In the genomic region with DNA sequence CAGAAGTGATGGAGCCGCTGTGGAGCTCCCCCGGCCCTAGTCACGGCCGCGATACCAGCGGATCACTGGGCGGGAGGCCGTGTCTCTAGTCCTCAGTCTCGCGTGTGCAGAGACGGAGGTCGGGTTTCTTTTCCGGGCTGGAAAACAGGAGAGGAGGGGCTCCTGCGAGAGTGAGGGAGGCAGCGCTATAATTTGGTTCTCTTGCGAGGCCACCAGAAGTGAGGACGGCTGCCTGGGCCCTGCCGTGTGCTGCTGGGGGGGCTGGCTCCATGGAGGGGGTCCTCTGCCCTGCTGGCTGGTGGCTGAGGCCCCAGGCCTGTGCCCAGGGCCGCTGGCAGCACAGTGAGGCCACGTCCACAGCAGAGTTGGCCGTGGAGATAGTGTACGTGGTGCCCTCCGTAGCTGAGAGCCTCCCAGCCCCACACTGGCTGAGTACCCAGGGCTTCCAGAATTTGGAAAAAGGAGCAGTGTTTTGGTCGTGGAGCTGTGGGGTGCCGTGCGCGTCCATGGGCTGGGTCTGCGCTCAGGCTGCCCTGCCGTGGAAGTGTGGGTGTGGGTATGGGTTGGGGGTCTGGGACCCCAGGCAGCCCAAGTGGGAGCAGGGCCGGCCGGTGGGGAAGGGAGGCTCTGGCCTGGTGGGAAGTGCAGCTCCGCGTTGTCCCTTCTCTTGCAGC, we compare ENCODE assay signal across 9 cellular contexts. TPM values are rescaled to one million over a fixed set of nuclear protein-coding genes. Genes with fewer than 3 reads are reported as not detected.
A peak's percentile ranks its signal among the peaks of the same experiment; 100 is the strongest.
DNase-seq lines count a peak whose midpoint lies in the region; ATAC-seq, FAIRE-seq and TF ChIP-seq lines count a peak whose summit lies in the region.
"Had no signal": no experiment of that assay in that cellular context is flagged by ENCODE, and none has a peak within 500 bp of the region (broad histone marks: within the 10 kb centered on the region; RNA-seq: fewer than 3 reads in every experiment).

No MANE protein-coding gene starts in this region.

- H3K9me2 ChIP-seq in Loucy (replicated peaks; ENCODE audit: low read depth, low read length): no peaks in the 10 kb centered on the region

- H3K27me3 Mint-ChIP-seq in Calu3 (ENCODE audit: unreplicated experiment): no peaks in the 10 kb centered on the region
- no peaks in the 10 kb centered on the region for H3K27me3 Mint-ChIP-seq in progenitor cell of endocrine pancreas

- no TSS peak for BruUV-seq in Calu3 (replicated peaks; lab: Mats Ljungman, UMichigan)
- no TSS peak for BruUV-seq in endothelial cell of umbilical vein (replicated peaks; lab: Mats Ljungman, UMichigan)

- no peak for TF ChIP-seq CTCF in Calu3 (IDR thresholded peaks at IDR 0.05; ENCODE audit: unreplicated experiment)
- no peak for TF ChIP-seq CTCF in Loucy (conservative IDR thresholded peaks at IDR 0.05; ENCODE audit: low read length)
- no peak for TF ChIP-seq CTCF in endothelial cell of umbilical vein (IDR thresholded peaks at IDR 0.05; ENCODE audit: extremely low read depth in 1 of 2, insufficient read depth in 1 of 2, low read depth in 1 of 2, low read length in 2 of 2)
- TF ChIP-seq CTCF in progenitor cell of endocrine pancreas (IDR thresholded peaks at IDR 0.05; ENCODE audit: unreplicated experiment): no peak
- TF ChIP-seq CTCF in left lung (IDR thresholded peaks at IDR 0.05): no peak

- no peak for FAIRE-seq in endothelial cell of umbilical vein (lab: Jason Lieb, UNC)

- peaks cover 81% of the 10 kb centered on the region for H3K36me3 Mint-ChIP-seq in Calu3 (ENCODE audit: insufficient read depth, unreplicated experiment)
- peaks cover 26% of the 10 kb centered on the region for H3K36me3 Mint-ChIP-seq in progenitor cell of endocrine pancreas (ENCODE audit: insufficient read depth)

- no peak overlapping the region for H3K27ac Mint-ChIP-seq in Calu3 (ENCODE audit: unreplicated experiment)
- peak overlapping the region; percentile 94 for H3K27ac Mint-ChIP-seq in progenitor cell of endocrine pancreas

- no peak overlapping the region for H3K4me3 ChIP-seq in Loucy (ENCODE audit: low read length, poor library complexity, severe bottlenecking)
- no peak overlapping the region for H3K4me3 ChIP-seq in endothelial cell of umbilical vein (replicated peaks in 1 of 3; ENCODE audit: insufficient read depth in 1 of 3, low read depth in 1 of 3, low read length in 3 of 3)
- peak overlapping the region in 1 of 2 donors; percentile 94 for H3K4me3 ChIP-seq in left lung

- H3K9me1 ChIP-seq in endothelial cell of umbilical vein (replicated peaks; ENCODE audit: control insufficient read depth, extremely low read depth, insufficient read depth, low read length): no peaks in the 10 kb centered on the region

- H4K20me1 ChIP-seq in Loucy (ENCODE audit: insufficient read depth, low read length, poor library complexity, severe bottlenecking): peaks cover 100% of the 10 kb centered on the region
- no peaks in the 10 kb centered on the region for H4K20me1 ChIP-seq in endothelial cell of umbilical vein (replicated peaks; ENCODE audit: control insufficient read depth, extremely low read depth, insufficient read depth, low read length)

- no peaks in the 10 kb centered on the region for H3K9me3 Mint-ChIP-seq in Calu3 (ENCODE audit: low read depth, unreplicated experiment)
- no peaks in the 10 kb centered on the region for H3K9me3 Mint-ChIP-seq in progenitor cell of endocrine pancreas (ENCODE audit: low read depth)

- POLR2A ChIA-PET in endothelial cell of umbilical vein (lab: Charles Lee): interaction anchor here (1.2 kb wide), 2 partner anchors 19 to 24 kb away, joined by 3 to 5 read pairs; no protein-coding TSS in a partner anchor

- peaks cover 100% of the 10 kb centered on the region for H3K79me2 ChIP-seq in Loucy (ENCODE audit: insufficient read depth, low read length)
- peaks cover 100% of the 10 kb centered on the region for H3K79me2 ChIP-seq in endothelial cell of umbilical vein (ENCODE audit: control insufficient read depth, insufficient read depth, low read length)

- peaks cover 10% of the 10 kb centered on the region for H3K4me1 Mint-ChIP-seq in Calu3 (ENCODE audit: low read depth, unreplicated experiment)
- H3K4me1 Mint-ChIP-seq in progenitor cell of endocrine pancreas (ENCODE audit: low read depth): peaks cover 35% of the 10 kb centered on the region

- no peak for DNase-seq in Calu3
- no peak for DNase-seq in endothelial cell of umbilical vein (ENCODE audit: low read depth, low spot score)
- no peak for DNase-seq in progenitor cell of endocrine pancreas (ENCODE audit: low spot score, unreplicated experiment)
- DNase-seq in left lung: no peak
- no peak for DNase-seq in stimulated activated CD4-positive, alpha-beta T cell treated with anti-CD3 and anti-CD28 coated beads, Interleukin-4, amount 100 ng/mL, for 1 hour
- no peak for DNase-seq in D341Med (ENCODE audit: low spot score)
- DNase-seq: DMS79 treated with DMSO at 0.1 percent for 48 hours had no signal

- no peak for TF ChIP-seq POLR2A in endothelial cell of umbilical vein (IDR thresholded peaks at IDR 0.05; ENCODE audit: low read depth, low read length)

- intact Hi-C loops in Calu3 (cut with micrococcal nuclease; ENCODE audit: unreplicated experiment) (no loop called here), endothelial cell of umbilical vein (cut with micrococcal nuclease) (loop anchor here (1.0 kb wide), 2 partner anchors 21 to 33 kb away; no protein-coding TSS in a partner anchor), left lung (cut with DNase I) (no loop called here)

- no peaks in the 10 kb centered on the region for H3F3A ChIP-seq in Loucy (ENCODE audit: low read depth)

- peaks cover 6% of the 10 kb centered on the region for H3K27me3 ChIP-seq in Loucy (ENCODE audit: insufficient read depth, low read length, poor library complexity, severe bottlenecking)
- H3K27me3 ChIP-seq in endothelial cell of umbilical vein (ENCODE audit: control insufficient read depth in 2 of 2, insufficient read depth in 2 of 2, low read length in 2 of 2): no peaks in the 10 kb centered on the region
- no peaks in the 10 kb centered on the region for H3K27me3 ChIP-seq in left lung

- H3K27ac ChIP-seq in endothelial cell of umbilical vein (ENCODE audit: insufficient read depth, low read depth, low read length) (no peak overlapping the region), left lung (peak overlapping the region in 1 of 2 donors; percentile 95)

- H3K36me3 ChIP-seq in Loucy (ENCODE audit: insufficient read depth, low read length) (peaks cover 86% of the 10 kb centered on the region), endothelial cell of umbilical vein (ENCODE audit: control insufficient read depth in 2 of 2, extremely low read depth in 1 of 2, insufficient read depth in 2 of 2, low read length in 2 of 2) (peaks cover 55 to 63% of the 10 kb centered on the region in 2 experiments), left lung (peaks cover 13 to 91% of the 10 kb centered on the region in 2 donors)

- H2AFZ ChIP-seq in Loucy (ENCODE audit: low read length) (no peak overlapping the region), endothelial cell of umbilical vein (ENCODE audit: low read depth, low read length) (no peak overlapping the region)

- CTCF ChIA-PET in Calu3 (lab: Charles Lee) (no interaction called here), endothelial cell of umbilical vein (lab: Charles Lee) (interaction anchor here (0.9 to 5.5 kb wide), 4 partner anchors 8 to 33 kb away, joined by 3 to 32 read pairs (median 4); no protein-coding TSS in a partner anchor)

- no peak for ATAC-seq in left lung

- no peak overlapping the region for H3K9ac ChIP-seq in Loucy (ENCODE audit: low read depth, low read length, poor library complexity, severe bottlenecking)
- H3K9ac ChIP-seq in endothelial cell of umbilical vein (replicated peaks; ENCODE audit: extremely low read depth, insufficient read depth, low read length): no peak overlapping the region

- H3K4me1 ChIP-seq in Loucy (ENCODE audit: insufficient read depth, low read length, poor library complexity, severe bottlenecking) (peaks cover 21% of the 10 kb centered on the region), endothelial cell of umbilical vein (ENCODE audit: control insufficient read depth, extremely low read depth, insufficient read depth, low read length) (peaks cover 35% of the 10 kb centered on the region), left lung (peaks cover 43 to 68% of the 10 kb centered on the region in 2 donors)

- H3K4me3 Mint-ChIP-seq in Calu3 (ENCODE audit: low read depth, unreplicated experiment): peak overlapping the region; percentile 77
- peak overlapping the region; percentile 40 for H3K4me3 Mint-ChIP-seq in progenitor cell of endocrine pancreas (ENCODE audit: low read depth)

- H3K4me2 ChIP-seq in Loucy (ENCODE audit: low read depth, low read length, poor library complexity, severe bottlenecking) (peak overlapping the region; percentile 93), endothelial cell of umbilical vein (ENCODE audit: insufficient read depth, low read length) (peak overlapping the region; percentile 4)

- dilution Hi-C loops in endothelial cell of umbilical vein (cut with MboI; ENCODE audit: extremely low pct_ligation_motif_present, low sequenced_read_pairs): no loop called here

- no peaks in the 10 kb centered on the region for H3K9me3 ChIP-seq in Loucy (ENCODE audit: insufficient read depth, low read depth, low read length)
- no peaks in the 10 kb centered on the region for H3K9me3 ChIP-seq in endothelial cell of umbilical vein (replicated peaks; ENCODE audit: control insufficient read depth, insufficient read depth, low read length)
- no peaks in the 10 kb centered on the region for H3K9me3 ChIP-seq in left lung

RNA-seq across cellular contexts. Expression of a gene that starts 5.8 kb away (rescaled TPM):
- total RNA-seq in Calu3 (2022) (380 and 409 TPM in 2 replicates), endothelial cell of umbilical vein (607 and 623 TPM in 2 replicates), progenitor cell of endocrine pancreas (497 and 500 TPM in 2 replicates), left lung (100 to 1,000 TPM; 236 to 354 TPM)
- polyA plus RNA-seq in endothelial cell of umbilical vein: 382 and 465 TPM in 2 replicates
- polyA plus RNA-seq in endothelial cell of umbilical vein (2011; cell fraction: cytosol; rRNA removed): 214 and 242 TPM in 2 replicates
- 500 and 584 TPM in 2 replicates for polyA plus RNA-seq in endothelial cell of umbilical vein (2011; cell fraction: nucleus; rRNA removed)
- polyA plus RNA-seq in endothelial cell of umbilical vein (2012): 424 and 517 TPM in 2 replicates
- 274 and 326 TPM in 2 replicates for polyA minus RNA-seq in endothelial cell of umbilical vein
- polyA minus RNA-seq in endothelial cell of umbilical vein (2011; cell fraction: cytosol; rRNA and poly(A)+ RNA removed): 213 TPM
- polyA minus RNA-seq in endothelial cell of umbilical vein (2011; cell fraction: nucleus; rRNA and poly(A)+ RNA removed): 251 and 318 TPM in 2 replicates

RNA-seq across cellular contexts. Expression of a gene that starts 18.7 kb away (rescaled TPM):
- 0.27 TPM in 1 of 2 replicates, not detected in the other for total RNA-seq in Calu3 (2022)
- 0.76 and 1.2 TPM in 2 replicates for total RNA-seq in endothelial cell of umbilical vein
- polyA plus RNA-seq in endothelial cell of umbilical vein: 1.1 and 2.0 TPM in 2 replicates
- 0.30 and 0.52 TPM in 2 replicates for polyA plus RNA-seq in endothelial cell of umbilical vein (2011; cell fraction: cytosol; rRNA removed)
- polyA plus RNA-seq in endothelial cell of umbilical vein (2011; cell fraction: nucleus; rRNA removed): 0.28 and 0.41 TPM in 2 replicates
- polyA plus RNA-seq in endothelial cell of umbilical vein (2012): 1.3 and 5.6 TPM in 2 replicates
- polyA minus RNA-seq in endothelial cell of umbilical vein: 0.76 and 0.83 TPM in 2 replicates
- polyA minus RNA-seq in endothelial cell of umbilical vein (2011; cell fraction: cytosol; rRNA and poly(A)+ RNA removed): not detected
- polyA minus RNA-seq in endothelial cell of umbilical vein (2011; cell fraction: nucleus; rRNA and poly(A)+ RNA removed): 0.19 TPM in 2 replicates
- total RNA-seq in progenitor cell of endocrine pancreas: 128 and 129 TPM in 2 replicates
- total RNA-seq in left lung: 1 to 10 TPM; 1.6 to 1.9 TPM
- total RNA-seq: activated CD8-positive, alpha-beta memory T cell treated with anti-CD3 and anti-CD28 coated beads for 36 hours had no signal

RNA-seq across cellular contexts. Expression of a gene that starts 24.6 kb away (rescaled TPM):
- total RNA-seq in Calu3 (2022) (not detected in 2 replicates), endothelial cell of umbilical vein (not detected in 2 replicates), progenitor cell of endocrine pancreas (4.8 and 5.1 TPM in 2 replicates), left lung (1 to 10 TPM; 1.3 TPM)
- polyA plus RNA-seq in endothelial cell of umbilical vein: 0.12 TPM in 1 of 2 replicates, not detected in the other
- polyA plus RNA-seq in endothelial cell of umbilical vein (2011; cell fraction: cytosol; rRNA removed): not detected in 2 replicates
- polyA plus RNA-seq in endothelial cell of umbilical vein (2011; cell fraction: nucleus; rRNA removed): not detected in 2 replicates
- polyA plus RNA-seq in endothelial cell of umbilical vein (2012): not detected in 2 replicates
- polyA minus RNA-seq in endothelial cell of umbilical vein: not detected in 2 replicates
- not detected for polyA minus RNA-seq in endothelial cell of umbilical vein (2011; cell fraction: cytosol; rRNA and poly(A)+ RNA removed)
- polyA minus RNA-seq in endothelial cell of umbilical vein (2011; cell fraction: nucleus; rRNA and poly(A)+ RNA removed): not detected in 2 replicates
- total RNA-seq: activated CD8-positive, alpha-beta memory T cell treated with anti-CD3 and anti-CD28 coated beads for 36 hours had no signal

RNA-seq across cellular contexts. Expression of a gene that starts 37.8 kb away (rescaled TPM):
- total RNA-seq in Calu3 (2022): not detected in 2 replicates
- total RNA-seq in endothelial cell of umbilical vein: not detected in 2 replicates
- polyA plus RNA-seq in endothelial cell of umbilical vein: not detected in 2 replicates
- polyA plus RNA-seq in endothelial cell of umbilical vein (2011; cell fraction: cytosol; rRNA removed): not detected in 2 replicates
- polyA plus RNA-seq in endothelial cell of umbilical vein (2011; cell fraction: nucleus; rRNA removed): not detected in 2 replicates
- polyA plus RNA-seq in endothelial cell of umbilical vein (2012): not detected in 2 replicates
- not detected in 2 replicates for polyA minus RNA-seq in endothelial cell of umbilical vein
- not detected for polyA minus RNA-seq in endothelial cell of umbilical vein (2011; cell fraction: cytosol; rRNA and poly(A)+ RNA removed)
- polyA minus RNA-seq in endothelial cell of umbilical vein (2011; cell fraction: nucleus; rRNA and poly(A)+ RNA removed): not detected in 2 replicates
- total RNA-seq in progenitor cell of endocrine pancreas: not detected in 2 replicates
- total RNA-seq in left lung: under 1 TPM; 0.55 to 0.58 TPM
- total RNA-seq: activated CD8-positive, alpha-beta memory T cell treated with anti-CD3 and anti-CD28 coated beads for 36 hours had no signal

RNA-seq across cellular contexts. Expression of a gene that starts 49.1 kb away (rescaled TPM):
- total RNA-seq in Calu3 (2022) (not detected in 2 replicates), endothelial cell of umbilical vein (not detected in 2 replicates), progenitor cell of endocrine pancreas (not detected in 2 replicates), left lung (1 to 10 TPM in 1 of 2 donors, under 1 TPM in 1; 0.89 to 1.3 TPM)
- not detected in 2 replicates for polyA plus RNA-seq in endothelial cell of umbilical vein
- polyA plus RNA-seq in endothelial cell of umbilical vein (2011; cell fraction: cytosol; rRNA removed): not detected in 2 replicates
- polyA plus RNA-seq in endothelial cell of umbilical vein (2011; cell fraction: nucleus; rRNA removed): not detected in 2 replicates
- polyA plus RNA-seq in endothelial cell of umbilical vein (2012): not detected in 2 replicates
- not detected in 2 replicates for polyA minus RNA-seq in endothelial cell of umbilical vein
- polyA minus RNA-seq in endothelial cell of umbilical vein (2011; cell fraction: cytosol; rRNA and poly(A)+ RNA removed): not detected
- not detected in 2 replicates for polyA minus RNA-seq in endothelial cell of umbilical vein (2011; cell fraction: nucleus; rRNA and poly(A)+ RNA removed)
- total RNA-seq: activated CD8-positive, alpha-beta memory T cell treated with anti-CD3 and anti-CD28 coated beads for 36 hours had no signal

Comparison
In these comparisons a context has a peak if more than half of its experiments do, and no peak if none do; other contexts are left out.
1. RNA of a gene that starts 18.7 kb away (total RNA-seq): 128 to 129 TPM in progenitor cell of endocrine pancreas; 1.6 to 1.9 TPM in left lung, 0.76 to 1.2 TPM in endothelial cell of umbilical vein and 0.27 TPM in Calu3; every median in the first group is over 10 times any median in the second.